Comparison of ENCODE assay signal across 1 cellular context in genomic region chr21:45152265-45152746, GRCh38.
TF ChIP-seq lines count a peak whose summit lies in the region.

No MANE protein-coding gene starts in this region.

TF ChIP-seq in K562, 482 proteins besides CTCF, POLR2A, EP300 and RAD21 (continued from another document and continues in another):
- TF ChIP-seq CHD7 (IDR thresholded peaks at IDR 0.05; ENCODE audit: low read depth, low read length): no peak
- 0 out of 4 replicates have a peak, but pooled peaks of 1 of the 2 experiments have one; percentile 67 for TF ChIP-seq SIN3A (IDR thresholded peaks at IDR 0.05; ENCODE audit: borderline replicate concordance in 2 of 2, control insufficient read depth in 1 of 2, low read depth in 2 of 2, low read length in 2 of 2)
- no peak for TF ChIP-seq ZZZ3 (IDR thresholded peaks at IDR 0.05)
- peak; percentile 97 for TF ChIP-seq ELF4 (CRISPR knock-in tag; IDR thresholded peaks at IDR 0.05)
- TF ChIP-seq PHB2 (IDR thresholded peaks at IDR 0.05; ENCODE audit: low read depth): no peak
- no peak; the same call in 1 of the 2 replicates for TF ChIP-seq NR2C1 (IDR thresholded peaks at IDR 0.05)
- TF ChIP-seq NR2C1 (tag; IDR thresholded peaks at IDR 0.05): no peak
- peak; percentile 77; the same call in 1 of the 2 replicates for TF ChIP-seq E2F4 (CRISPR knock-in tag; IDR thresholded peaks at IDR 0.05; ENCODE audit: low read depth)
- peak; percentile 44; the same call in 1 of the 2 replicates for TF ChIP-seq RAD51 (IDR thresholded peaks at IDR 0.05; ENCODE audit: borderline replicate concordance, low read depth)
- TF ChIP-seq ZNF511 (CRISPR knock-in tag; IDR thresholded peaks at IDR 0.05): 0 out of 2 replicates have a peak, but pooled peaks have one; percentile 59
- peak; percentile 89 for TF ChIP-seq L3MBTL2 (IDR thresholded peaks at IDR 0.05)
- TF ChIP-seq ZNF551 (CRISPR knock-in tag; IDR thresholded peaks at IDR 0.05): no peak
- TF ChIP-seq RBM14 (IDR thresholded peaks at IDR 0.05; ENCODE audit: borderline replicate concordance, insufficient read depth, low read depth, low read length): no peak
- no peak for TF ChIP-seq ZNF75A (CRISPR knock-in tag; IDR thresholded peaks at IDR 0.05)
- 0 out of 2 replicates have a peak, but pooled peaks have one; percentile 53 for TF ChIP-seq ZNF253 (CRISPR knock-in tag; conservative IDR thresholded peaks at IDR 0.05)
- TF ChIP-seq GTF2F1 (IDR thresholded peaks at IDR 0.05; ENCODE audit: low read depth, low read length): 0 out of 2 replicates have a peak, but pooled peaks have one; percentile 21
- peak; percentile 85 for TF ChIP-seq CREM (IDR thresholded peaks at IDR 0.05; ENCODE audit: low read depth)
- no peak for TF ChIP-seq PTRF (tag; IDR thresholded peaks at IDR 0.05)
- TF ChIP-seq, protein P1, sequence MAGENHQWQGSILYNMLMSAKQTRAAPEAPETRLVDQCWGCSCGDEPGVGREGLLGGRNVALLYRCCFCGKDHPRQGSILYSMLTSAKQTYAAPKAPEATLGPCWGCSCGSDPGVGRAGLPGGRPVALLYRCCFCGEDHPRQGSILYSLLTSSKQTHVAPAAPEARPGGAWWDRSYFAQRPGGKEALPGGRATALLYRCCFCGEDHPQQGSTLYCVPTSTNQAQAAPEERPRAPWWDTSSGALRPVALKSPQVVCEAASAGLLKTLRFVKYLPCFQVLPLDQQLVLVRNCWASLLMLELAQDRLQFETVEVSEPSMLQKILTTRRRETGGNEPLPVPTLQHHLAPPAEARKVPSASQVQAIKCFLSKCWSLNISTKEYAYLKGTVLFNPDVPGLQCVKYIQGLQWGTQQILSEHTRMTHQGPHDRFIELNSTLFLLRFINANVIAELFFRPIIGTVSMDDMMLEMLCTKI (IDR thresholded peaks at IDR 0.05; ENCODE audit: partially characterized antibody): no peak
- peak; percentile 55; the same call in 1 of the 2 replicates for TF ChIP-seq SMARCE1 (IDR thresholded peaks at IDR 0.05)
- TF ChIP-seq, protein P2, sequence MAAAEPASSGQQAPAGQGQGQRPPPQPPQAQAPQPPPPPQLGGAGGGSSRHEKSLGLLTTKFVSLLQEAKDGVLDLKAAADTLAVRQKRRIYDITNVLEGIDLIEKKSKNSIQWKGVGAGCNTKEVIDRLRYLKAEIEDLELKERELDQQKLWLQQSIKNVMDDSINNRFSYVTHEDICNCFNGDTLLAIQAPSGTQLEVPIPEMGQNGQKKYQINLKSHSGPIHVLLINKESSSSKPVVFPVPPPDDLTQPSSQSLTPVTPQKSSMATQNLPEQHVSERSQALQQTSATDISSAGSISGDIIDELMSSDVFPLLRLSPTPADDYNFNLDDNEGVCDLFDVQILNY (CRISPR knock-in tag; IDR thresholded peaks at IDR 0.05): peak; percentile 50; the same call in 1 of the 2 replicates
- TF ChIP-seq HSF4 (CRISPR knock-in tag; IDR thresholded peaks at IDR 0.05; ENCODE audit: borderline replicate concordance): no peak
- no peak for TF ChIP-seq TCFL5 (CRISPR knock-in tag; conservative IDR thresholded peaks at IDR 0.05)
- TF ChIP-seq TEAD1 (CRISPR knock-in tag; IDR thresholded peaks at IDR 0.05): peak in 1 of 2 experiments; percentile 68; a peak in 2 of 4 replicates
- no peak for TF ChIP-seq NFXL1 (CRISPR knock-in tag; IDR thresholded peaks at IDR 0.05)
- peak; percentile 56 for TF ChIP-seq SAP30 (IDR thresholded peaks at IDR 0.05; ENCODE audit: borderline replicate concordance, insufficient read depth, low read depth, low read length, poor library complexity, severe bottlenecking)
- TF ChIP-seq SP1 (CRISPR knock-in tag; IDR thresholded peaks at IDR 0.05): peak; percentile 39; the same call in 1 of the 2 replicates
- TF ChIP-seq ETV1 (tag; conservative IDR thresholded peaks at IDR 0.05; ENCODE audit: low read depth): peak; percentile 81
- TF ChIP-seq NFYB (IDR thresholded peaks at IDR 0.05; ENCODE audit: extremely low read depth, insufficient read length): no peak
- TF ChIP-seq ZFX (CRISPR knock-in tag; IDR thresholded peaks at IDR 0.05): peak; percentile 60; the same call in 1 of the 2 replicates
- TF ChIP-seq PTBP1 (IDR thresholded peaks at IDR 0.05; ENCODE audit: low read depth, low read length): 0 out of 2 replicates have a peak, but pooled peaks have one; percentile 69
- TF ChIP-seq, protein P3, sequence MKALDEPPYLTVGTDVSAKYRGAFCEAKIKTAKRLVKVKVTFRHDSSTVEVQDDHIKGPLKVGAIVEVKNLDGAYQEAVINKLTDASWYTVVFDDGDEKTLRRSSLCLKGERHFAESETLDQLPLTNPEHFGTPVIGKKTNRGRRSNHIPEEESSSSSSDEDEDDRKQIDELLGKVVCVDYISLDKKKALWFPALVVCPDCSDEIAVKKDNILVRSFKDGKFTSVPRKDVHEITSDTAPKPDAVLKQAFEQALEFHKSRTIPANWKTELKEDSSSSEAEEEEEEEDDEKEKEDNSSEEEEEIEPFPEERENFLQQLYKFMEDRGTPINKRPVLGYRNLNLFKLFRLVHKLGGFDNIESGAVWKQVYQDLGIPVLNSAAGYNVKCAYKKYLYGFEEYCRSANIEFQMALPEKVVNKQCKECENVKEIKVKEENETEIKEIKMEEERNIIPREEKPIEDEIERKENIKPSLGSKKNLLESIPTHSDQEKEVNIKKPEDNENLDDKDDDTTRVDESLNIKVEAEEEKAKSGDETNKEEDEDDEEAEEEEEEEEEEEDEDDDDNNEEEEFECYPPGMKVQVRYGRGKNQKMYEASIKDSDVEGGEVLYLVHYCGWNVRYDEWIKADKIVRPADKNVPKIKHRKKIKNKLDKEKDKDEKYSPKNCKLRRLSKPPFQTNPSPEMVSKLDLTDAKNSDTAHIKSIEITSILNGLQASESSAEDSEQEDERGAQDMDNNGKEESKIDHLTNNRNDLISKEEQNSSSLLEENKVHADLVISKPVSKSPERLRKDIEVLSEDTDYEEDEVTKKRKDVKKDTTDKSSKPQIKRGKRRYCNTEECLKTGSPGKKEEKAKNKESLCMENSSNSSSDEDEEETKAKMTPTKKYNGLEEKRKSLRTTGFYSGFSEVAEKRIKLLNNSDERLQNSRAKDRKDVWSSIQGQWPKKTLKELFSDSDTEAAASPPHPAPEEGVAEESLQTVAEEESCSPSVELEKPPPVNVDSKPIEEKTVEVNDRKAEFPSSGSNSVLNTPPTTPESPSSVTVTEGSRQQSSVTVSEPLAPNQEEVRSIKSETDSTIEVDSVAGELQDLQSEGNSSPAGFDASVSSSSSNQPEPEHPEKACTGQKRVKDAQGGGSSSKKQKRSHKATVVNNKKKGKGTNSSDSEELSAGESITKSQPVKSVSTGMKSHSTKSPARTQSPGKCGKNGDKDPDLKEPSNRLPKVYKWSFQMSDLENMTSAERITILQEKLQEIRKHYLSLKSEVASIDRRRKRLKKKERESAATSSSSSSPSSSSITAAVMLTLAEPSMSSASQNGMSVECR (CRISPR knock-in tag; IDR thresholded peaks at IDR 0.05): no peak; the same call in 1 of the 2 replicates
- TF ChIP-seq ZNF316 (IDR thresholded peaks at IDR 0.05): no peak
- TF ChIP-seq CREBBP (IDR thresholded peaks at IDR 0.05; ENCODE audit: low read depth, low read length): no peak
- TF ChIP-seq RBM34 (IDR thresholded peaks at IDR 0.05; ENCODE audit: borderline replicate concordance, insufficient read depth, low read length): no peak
- no peak for TF ChIP-seq ZNF140 (CRISPR knock-in tag; IDR thresholded peaks at IDR 0.05)
- TF ChIP-seq TBP (optimal IDR thresholded peaks at IDR 0.05; ENCODE audit: low read depth, low read length): peak; percentile 16
- no peak for TF ChIP-seq SMAD2 (IDR thresholded peaks at IDR 0.05; ENCODE audit: low read depth, low read length)
- TF ChIP-seq CBX1 (IDR thresholded peaks at IDR 0.05; ENCODE audit: low read depth): peak; percentile 66; the same call in 1 of the 2 replicates
- no peak for TF ChIP-seq ZNF124 (CRISPR knock-in tag; IDR thresholded peaks at IDR 0.05)
- no peak for TF ChIP-seq ZNF311 (CRISPR knock-in tag; IDR thresholded peaks at IDR 0.05)
- TF ChIP-seq ZNF133 (CRISPR knock-in tag; IDR thresholded peaks at IDR 0.05): no peak
- peak; percentile 29; the same call in 1 of the 2 replicates for TF ChIP-seq EHMT2 (IDR thresholded peaks at IDR 0.05)
- TF ChIP-seq ELF1 (tag; IDR thresholded peaks at IDR 0.05): peak; percentile 93
- no peak for TF ChIP-seq ZNF395 (CRISPR knock-in tag; IDR thresholded peaks at IDR 0.05)
